ENCODE assay signal across 12 cellular contexts in genomic region chrX:13283968-13284914, GRCh38. TPM values are rescaled to one million over a fixed set of nuclear protein-coding genes. Genes with fewer than 3 reads are reported as not detected.
DNase-seq lines count a peak whose midpoint lies in the region; ATAC-seq, FAIRE-seq and TF ChIP-seq lines count a peak whose summit lies in the region.
"Had no signal": no experiment of that assay in that cellular context is flagged by ENCODE, and none has a peak within 500 bp of the region (broad histone marks: within the 10 kb centered on the region; RNA-seq: fewer than 3 reads in every experiment).

No MANE protein-coding gene starts in this region.

- peak; percentile 40; the same call in 1 of the 3 replicates for ATAC-seq in RWPE2 (ENCODE audit: low read depth)
- ATAC-seq in HG03159 (IDR thresholded peaks at IDR 0.05; ENCODE audit: unreplicated experiment), result no peak
- ATAC-seq: HCT116; naive thymus-derived CD8-positive, alpha-beta T cell had no signal

- H3K36me3 ChIP-seq in RWPE2 (ENCODE audit: low read depth) (no peaks in the 10 kb centered on the region), ovary (no peaks in the 10 kb centered on the region)

- no peak for DNase-seq in GM18507 (ENCODE audit: extremely low spot score, insufficient read length, low read depth)
- DNase-seq in RWPE2 (ENCODE audit: low spot score), result no peak
- DNase-seq in fibroblast of the conjunctiva (ENCODE audit: low read depth), result peak; percentile 50
- DNase-seq in retina, result peak; percentile 33
- DNase-seq in NCI-H524 (lab: John Stamatoyannopoulos, UW), result no peak
- no peak for DNase-seq in ovary
- no peak for DNase-seq in MV-4-11 (lab: John Stamatoyannopoulos, UW)
- DNase-seq: KG1; naive thymus-derived CD8-positive, alpha-beta T cell had no signal

- H3K27me3 ChIP-seq in RWPE2 (ENCODE audit: insufficient read depth, poor library complexity, severe bottlenecking), result no peaks in the 10 kb centered on the region
- no peaks in the 10 kb centered on the region for H3K27me3 ChIP-seq in ovary

- TF ChIP-seq CTCF in RWPE2 (IDR thresholded peaks at IDR 0.05; ENCODE audit: poor library complexity, severe bottlenecking), result no peak
- no peak for TF ChIP-seq CTCF in ovary (IDR thresholded peaks at IDR 0.05)

- FAIRE-seq in GM18507 (lab: Jason Lieb, UNC), result peak; percentile 38

- H3K4me3 ChIP-seq in RWPE2 (ENCODE audit: severe bottlenecking) (no peak overlapping the region), ovary (no peak overlapping the region)
- H3K4me3 ChIP-seq: SK-N-MC had no signal

- H3K9me3 ChIP-seq in RWPE2 (ENCODE audit: severe bottlenecking), result no peaks in the 10 kb centered on the region
- H3K9me3 ChIP-seq in ovary, result peaks cover 0 to 3% of the 10 kb centered on the region in 2 donors

- intact Hi-C loops in ovary (cut with DNase I), result no loop called here

- no peak for TF ChIP-seq EP300 in ovary (IDR thresholded peaks at IDR 0.05)

- no peak for TF ChIP-seq POLR2A in ovary (IDR thresholded peaks at IDR 0.05)

- H3K27ac ChIP-seq in RWPE2 (ENCODE audit: poor library complexity, severe bottlenecking) (no peak overlapping the region), ovary (no peak overlapping the region)
- H3K27ac ChIP-seq: SK-N-MC had no signal

- H3K4me1 ChIP-seq in RWPE2 (ENCODE audit: insufficient read depth, poor library complexity, severe bottlenecking) (peaks cover 15% of the 10 kb centered on the region), ovary (ENCODE audit: insufficient read depth) (peaks cover 1% of the 10 kb centered on the region)

- WGBS in ovary, 3 donors, result 63 to 81% (median 78%) methylated on average over 2 of the region's 2 CpGs

RNA-seq across cellular contexts. Expression of gene ATXN3L, which starts 35.6 kb away (rescaled TPM):
- total RNA-seq in ovary, result not detected
- polyA plus RNA-seq in ovary, result not detected
- total RNA-seq: naive thymus-derived CD8-positive, alpha-beta T cell had no signal
- polyA plus RNA-seq: naive thymus-derived CD8-positive, alpha-beta T cell had no signal

Comparison
In these comparisons a context has a peak if more than half of its experiments do, and no peak if none do; other contexts are left out.
1. DNase-seq: peak in fibroblast of the conjunctiva (single experiment) and retina (single experiment); none in GM18507 (single experiment), RWPE2 (single experiment), NCI-H524 (0 of 2), ovary (0 of 5) and MV-4-11 (single experiment).